17 cellular contexts compared by ENCODE assay signal in the genomic region with DNA sequence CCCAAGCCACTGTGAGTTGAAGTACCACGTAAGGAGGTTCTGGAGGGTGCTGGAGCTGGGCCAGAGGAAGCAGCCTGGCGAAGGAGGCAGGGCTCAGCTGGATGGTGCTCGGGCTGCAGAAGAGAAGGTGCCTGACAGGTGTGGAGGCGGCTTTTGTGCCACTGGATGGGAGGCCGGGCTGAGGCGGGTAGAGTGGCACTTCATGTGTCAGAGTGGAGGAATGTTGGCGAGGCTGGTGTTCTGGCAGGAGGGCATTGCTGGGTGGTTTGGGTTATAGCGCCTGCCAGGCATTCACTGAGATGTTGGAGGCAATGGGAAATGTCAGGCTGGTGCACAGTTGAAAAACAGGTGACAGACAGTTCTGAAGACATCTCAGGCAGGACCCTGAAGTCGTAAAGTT. TPM values are rescaled to one million over a fixed set of nuclear protein-coding genes. Genes with fewer than 3 reads are reported as not detected.
DNase-seq lines count a peak whose midpoint lies in the region; ATAC-seq and TF ChIP-seq lines count a peak whose summit lies in the region.
"Had no signal": no experiment of that assay in that cellular context is flagged by ENCODE, and none has a peak within 500 bp of the region (broad histone marks: within the 10 kb centered on the region; RNA-seq: fewer than 3 reads in every experiment).

No MANE protein-coding gene starts in this region.

- no peak overlapping the region for H2AFZ ChIP-seq in OCI-LY7 (ENCODE audit: low read length)

- no peak for DNase-seq in CD4-positive, alpha-beta T cell
- no peak for DNase-seq in OCI-LY7 (ENCODE audit: low spot score)
- no peak for DNase-seq in endothelial cell (ENCODE audit: low spot score)
- no peak for DNase-seq in neural crest cell (ENCODE audit: low read depth, low spot score)
- no peak for DNase-seq in cerebellar nuclear complex (lab: John Stamatoyannopoulos, UW)
- DNase-seq in NCI-H526 treated with DMSO at 0.1 percent for 48 hours (lab: John Stamatoyannopoulos, UW), result no peak
- DNase-seq in foreskin fibroblast, result no peak
- no peak for DNase-seq in H4 (ENCODE audit: low spot score)
- DNase-seq: H9; midbrain; NCI-H446; SIG-M5; stimulated activated CD4-positive, alpha-beta T cell treated with anti-CD3 and anti-CD28 coated beads, Interleukin-4, amount 100 ng/mL, for 1 hour; stimulated activated naive CD4-positive, alpha-beta T cell treated with Interleukin-2 at 50 U/mL for 16 hours had no signal

- intact Hi-C loops in CD4-positive, alpha-beta T cell (cut with DNase I, micrococcal nuclease), result no loop called here
- intact Hi-C loops in OCI-LY7 (cut with micrococcal nuclease; ENCODE audit: unreplicated experiment), result no loop called here

- no peak overlapping the region for H3K4me3 Mint-ChIP-seq in CD4-positive, alpha-beta T cell
- no peak overlapping the region for H3K4me3 Mint-ChIP-seq in endothelial cell (ENCODE audit: unreplicated experiment)
- H3K4me3 Mint-ChIP-seq in neural crest cell, result no peak overlapping the region
- H3K4me3 Mint-ChIP-seq: H9 had no signal

- H3K9me3 ChIP-seq in CD4-positive, alpha-beta T cell (ENCODE audit: control insufficient read depth, low read length), result no peaks in the 10 kb centered on the region
- H3K9me3 ChIP-seq in OCI-LY7 (ENCODE audit: low read length), result no peaks in the 10 kb centered on the region
- H3K9me3 ChIP-seq: esophagus muscularis mucosa had no signal

- H3K4me1 Mint-ChIP-seq in CD4-positive, alpha-beta T cell (ENCODE audit: low read depth), result peaks cover 71% of the 10 kb centered on the region
- H3K4me1 Mint-ChIP-seq in endothelial cell (ENCODE audit: unreplicated experiment), result peaks cover 44% of the 10 kb centered on the region
- H3K4me1 Mint-ChIP-seq in neural crest cell, result peaks cover 12% of the 10 kb centered on the region

- no peaks in the 10 kb centered on the region for H3K9me2 ChIP-seq in OCI-LY7 (ENCODE audit: insufficient read depth, low read length)

- peak overlapping the region; percentile 25 for H3K27ac Mint-ChIP-seq in CD4-positive, alpha-beta T cell
- peak overlapping the region; percentile 42 for H3K27ac Mint-ChIP-seq in endothelial cell (ENCODE audit: unreplicated experiment)
- H3K27ac Mint-ChIP-seq in neural crest cell (ENCODE audit: unreplicated experiment), result peak overlapping the region; percentile 52

- peaks cover 70% of the 10 kb centered on the region for H3K36me3 Mint-ChIP-seq in CD4-positive, alpha-beta T cell (ENCODE audit: low read depth)
- peaks cover 32% of the 10 kb centered on the region for H3K36me3 Mint-ChIP-seq in endothelial cell (ENCODE audit: low read depth, unreplicated experiment)
- peaks cover 18% of the 10 kb centered on the region for H3K36me3 Mint-ChIP-seq in neural crest cell (ENCODE audit: low read depth)

- BruUV-seq in OCI-LY7 (replicated peaks; lab: Mats Ljungman, UMichigan), result no TSS peak

- H3K27ac ChIP-seq in CD4-positive, alpha-beta T cell (ENCODE audit: low read depth, low read length), result no peak overlapping the region
- H3K27ac ChIP-seq in OCI-LY7 (ENCODE audit: low read depth, low read length, poor library complexity, severe bottlenecking), result peak overlapping the region; percentile 39
- H3K27ac ChIP-seq: esophagus muscularis mucosa had no signal

- no peaks in the 10 kb centered on the region for H3K9me3 Mint-ChIP-seq in CD4-positive, alpha-beta T cell
- H3K9me3 Mint-ChIP-seq in endothelial cell (ENCODE audit: unreplicated experiment), result no peaks in the 10 kb centered on the region
- H3K9me3 Mint-ChIP-seq in neural crest cell, result no peaks in the 10 kb centered on the region
- H3K9me3 Mint-ChIP-seq: H9 had no signal

- CTCF ChIA-PET in CD4-positive, alpha-beta T cell (lab: Charles Lee), result no interaction called here
- CTCF ChIA-PET in OCI-LY7 (lab: Charles Lee; ENCODE audit: unreplicated experiment), result no interaction called here

- no peaks in the 10 kb centered on the region for H3K27me3 Mint-ChIP-seq in CD4-positive, alpha-beta T cell
- H3K27me3 Mint-ChIP-seq in endothelial cell (ENCODE audit: unreplicated experiment) (peaks cover 10% of the 10 kb centered on the region), neural crest cell (ENCODE audit: low read depth) (no peaks in the 10 kb centered on the region)

- no peak for ATAC-seq in CD4-positive, alpha-beta T cell (ENCODE audit: poor library complexity)

- no peak for TF ChIP-seq CTCF in CD4-positive, alpha-beta T cell (IDR thresholded peaks at IDR 0.05)
- TF ChIP-seq CTCF in OCI-LY7 (conservative IDR thresholded peaks at IDR 0.05; ENCODE audit: low read length), result no peak
- TF ChIP-seq CTCF in endothelial cell (IDR thresholded peaks at IDR 0.05; ENCODE audit: unreplicated experiment), result no peak
- TF ChIP-seq CTCF in neural crest cell (conservative IDR thresholded peaks at IDR 0.05), result no peak
- TF ChIP-seq CTCF in foreskin fibroblast (IDR thresholded peaks at IDR 0.05; ENCODE audit: low read depth, low read length), result no peak

- H3K4me2 ChIP-seq in OCI-LY7 (ENCODE audit: low read length), result peak overlapping the region; percentile 65

- H3K4me3 ChIP-seq in OCI-LY7 (ENCODE audit: low read depth, low read length, poor library complexity, severe bottlenecking), result no peak overlapping the region
- H3K4me3 ChIP-seq in foreskin fibroblast (ENCODE audit: low read depth in 1 of 2, low read length in 2 of 2), result no peak overlapping the region
- H3K4me3 ChIP-seq: esophagus muscularis mucosa had no signal

- no peaks in the 10 kb centered on the region for H3K27me3 ChIP-seq in CD4-positive, alpha-beta T cell (ENCODE audit: control insufficient read depth, insufficient read depth, low read length)
- H3K27me3 ChIP-seq: esophagus muscularis mucosa had no signal

- H4K20me1 ChIP-seq in OCI-LY7 (ENCODE audit: insufficient read depth, low read length), result peaks cover 31% of the 10 kb centered on the region

- peaks cover 100% of the 10 kb centered on the region for H3K79me2 ChIP-seq in OCI-LY7 (ENCODE audit: insufficient read depth, low read depth, low read length)

- peaks cover 70% of the 10 kb centered on the region for H3K36me3 ChIP-seq in OCI-LY7 (ENCODE audit: insufficient read depth, low read length)

- POLR2A ChIA-PET in CD4-positive, alpha-beta T cell (lab: Charles Lee), result no interaction called here
- POLR2A ChIA-PET in OCI-LY7 (lab: Charles Lee), result no interaction called here

- peaks cover 55% of the 10 kb centered on the region for H3K4me1 ChIP-seq in OCI-LY7 (ENCODE audit: insufficient read depth, low read length, poor library complexity, severe bottlenecking)

RNA-seq across cellular contexts. Expression of gene UBE2L3, which starts 24.2 kb away (rescaled TPM):
- total RNA-seq in CD4-positive, alpha-beta T cell, result 10 to 100 TPM; 18.7 TPM
- 61.2 and 63.8 TPM in 2 replicates for total RNA-seq in OCI-LY7 (2014; rRNA removed; shearing (Covaris generic))
- 67.1 and 67.8 TPM in 2 replicates for total RNA-seq in OCI-LY7 (2022)
- 62.2 TPM for total RNA-seq in endothelial cell (ENCODE audit: unreplicated experiment)
- total RNA-seq in neural crest cell, result 76.9 and 83.5 TPM in 2 replicates
- 60.5 and 61.0 TPM in 2 replicates for total RNA-seq in H4 (2014; rRNA removed; shearing (Covaris generic))

RNA-seq across cellular contexts. Expression of gene YDJC, which starts 38.1 kb away (rescaled TPM):
- total RNA-seq in CD4-positive, alpha-beta T cell, result 10 to 100 TPM; 23.9 to 25.2 TPM
- 75.6 and 81.1 TPM in 2 replicates for total RNA-seq in OCI-LY7 (2014; rRNA removed; shearing (Covaris generic))
- total RNA-seq in OCI-LY7 (2022), result 59.0 and 59.3 TPM in 2 replicates
- total RNA-seq in endothelial cell (ENCODE audit: unreplicated experiment), result 11.2 TPM
- 17.0 and 18.4 TPM in 2 replicates for total RNA-seq in neural crest cell
- 26.7 and 35.4 TPM in 2 replicates for total RNA-seq in H4 (2014; rRNA removed; shearing (Covaris generic))

RNA-seq across cellular contexts. Expression of gene RIMBP3C, which starts 40.4 kb away (rescaled TPM):
- under 1 TPM in 1 of 2 experiments, not detected in 1; 0.14 TPM for total RNA-seq in CD4-positive, alpha-beta T cell
- 0.15 and 0.69 TPM in 2 replicates for total RNA-seq in OCI-LY7 (2014; rRNA removed; shearing (Covaris generic))
- total RNA-seq in OCI-LY7 (2022) (1.1 and 2.0 TPM in 2 replicates), endothelial cell (ENCODE audit: unreplicated experiment) (0.18 TPM), neural crest cell (1.0 and 1.4 TPM in 2 replicates)
- 0.27 and 0.31 TPM in 2 replicates for total RNA-seq in H4 (2014; rRNA removed; shearing (Covaris generic))
- total RNA-seq: esophagus muscularis mucosa, pulmonary artery endothelial cell had no signal

RNA-seq across cellular contexts. Expression of gene CCDC116, which starts 40.9 kb away (rescaled TPM):
- total RNA-seq in CD4-positive, alpha-beta T cell, result under 1 TPM; 0.14 to 0.20 TPM
- total RNA-seq in OCI-LY7 (2014; rRNA removed; shearing (Covaris generic)), result 1.5 and 1.7 TPM in 2 replicates
- total RNA-seq in OCI-LY7 (2022) (3.1 and 3.5 TPM in 2 replicates), endothelial cell (ENCODE audit: unreplicated experiment) (0.36 TPM), neural crest cell (1.2 and 1.3 TPM in 2 replicates)
- total RNA-seq in H4 (2014; rRNA removed; shearing (Covaris generic)), result 0.10 TPM in 1 of 2 replicates, not detected in the other
- total RNA-seq: G401 had no signal

RNA-seq across cellular contexts. Expression of gene SDF2L1, which starts 50.4 kb away (rescaled TPM):
- total RNA-seq in CD4-positive, alpha-beta T cell, result 10 to 100 TPM; 20.0 to 21.2 TPM
- 66.8 and 89.1 TPM in 2 replicates for total RNA-seq in OCI-LY7 (2014; rRNA removed; shearing (Covaris generic))
- total RNA-seq in OCI-LY7 (2022), result 39.6 and 60.5 TPM in 2 replicates
- 32.4 TPM for total RNA-seq in endothelial cell (ENCODE audit: unreplicated experiment)
- 29.4 and 33.8 TPM in 2 replicates for total RNA-seq in neural crest cell
- total RNA-seq in H4 (2014; rRNA removed; shearing (Covaris generic)), result 33.6 and 38.7 TPM in 2 replicates
